8 cellular contexts compared by ENCODE assay signal in the genomic region with DNA sequence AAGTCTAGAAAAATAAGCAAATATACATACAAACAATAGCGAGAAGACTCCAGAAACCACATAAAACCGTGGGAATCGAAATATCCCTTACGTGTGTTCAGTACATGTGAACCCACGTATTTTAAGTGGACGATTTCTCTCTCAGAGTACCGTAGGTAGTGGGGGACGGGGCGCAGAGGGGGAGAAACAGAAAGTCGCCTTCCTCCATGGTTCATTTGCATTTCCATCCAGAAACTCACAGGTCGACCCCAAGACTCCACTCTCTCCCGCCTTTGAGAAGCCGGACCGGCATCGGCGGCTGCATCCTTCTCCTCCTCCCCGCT. TPM values are rescaled to one million over a fixed set of nuclear protein-coding genes. Genes with fewer than 3 reads are reported as not detected.
A peak's percentile ranks its signal among the peaks of the same experiment; 100 is the strongest.
DNase-seq lines count a peak whose midpoint lies in the region; ATAC-seq and TF ChIP-seq lines count a peak whose summit lies in the region.

No MANE protein-coding gene starts in this region.

- H3K36me3 ChIP-seq in breast epithelium (no peaks in the 10 kb centered on the region), mucosa of descending colon (ENCODE audit: low read depth) (no peaks in the 10 kb centered on the region)

- H3K4me1 Mint-ChIP-seq in stimulated activated naive CD8-positive, alpha-beta T cell treated with anti-CD3 and anti-CD28 coated beads, Interleukin-15, Interleukin-2, amounts not matched to agents 100 ng/mL and 50 ng/mL, for 24 hours (ENCODE audit: low read depth), result peaks cover 33% of the 10 kb centered on the region

- H3K36me3 Mint-ChIP-seq in stimulated activated naive CD8-positive, alpha-beta T cell treated with anti-CD3 and anti-CD28 coated beads, Interleukin-15, Interleukin-2, amounts not matched to agents 100 ng/mL and 50 ng/mL, for 24 hours (ENCODE audit: low read depth), result no peaks in the 10 kb centered on the region

- H3K27me3 ChIP-seq in breast epithelium, result no peaks in the 10 kb centered on the region

- no peaks in the 10 kb centered on the region for H3K9me3 ChIP-seq in breast epithelium
- H3K9me3 ChIP-seq in mucosa of descending colon, result no peaks in the 10 kb centered on the region

- H3K9me3 Mint-ChIP-seq in stimulated activated naive CD8-positive, alpha-beta T cell treated with anti-CD3 and anti-CD28 coated beads, Interleukin-15, Interleukin-2, amounts not matched to agents 100 ng/mL and 50 ng/mL, for 24 hours, result no peaks in the 10 kb centered on the region

- no peak for TF ChIP-seq POLR2A in breast epithelium (IDR thresholded peaks at IDR 0.05)

- peak overlapping the region; percentile 82 for H3K4me3 Mint-ChIP-seq in stimulated activated naive CD8-positive, alpha-beta T cell treated with anti-CD3 and anti-CD28 coated beads, Interleukin-15, Interleukin-2, amounts not matched to agents 100 ng/mL and 50 ng/mL, for 24 hours

- H3K4me3 ChIP-seq in breast epithelium (peak overlapping the region; percentile 63 to 93 (median 69)), mucosa of descending colon (peak overlapping the region; percentile 22)

- H3K27ac Mint-ChIP-seq in stimulated activated naive CD8-positive, alpha-beta T cell treated with anti-CD3 and anti-CD28 coated beads, Interleukin-15, Interleukin-2, amounts not matched to agents 100 ng/mL and 50 ng/mL, for 24 hours, result peak overlapping the region; percentile 22

- H3K4me1 ChIP-seq in breast epithelium (no peaks in the 10 kb centered on the region), mucosa of descending colon (ENCODE audit: low read depth) (no peaks in the 10 kb centered on the region)

- TF ChIP-seq CTCF in breast epithelium (IDR thresholded peaks at IDR 0.05), result no peak
- no peak for TF ChIP-seq CTCF in mucosa of descending colon (IDR thresholded peaks at IDR 0.05)

- no peak for DNase-seq in stimulated activated naive CD8-positive, alpha-beta T cell treated with anti-CD3 and anti-CD28 coated beads, Interleukin-15, Interleukin-2, amounts not matched to agents 100 U/mL and 50 U/mL, for 24 hours
- DNase-seq in breast epithelium (ENCODE audit: low spot score in 2 of 2), result no peak
- no peak for DNase-seq in mucosa of descending colon
- DNase-seq in GOT3 (lab: John Stamatoyannopoulos, UW), result no peak
- DNase-seq in NCI-H1092 treated with DMSO at 0.1 percent for 48 hours (lab: John Stamatoyannopoulos, UW), result no peak
- no peak for DNase-seq in DMS 273 treated with DMSO at 0.1 percent for 48 hours (lab: John Stamatoyannopoulos, UW)
- DNase-seq in GM03348 (ENCODE audit: low spot score), result no peak

- H3K27ac ChIP-seq in breast epithelium, result peak overlapping the region; percentile 40 to 93

- ATAC-seq in stimulated activated naive CD8-positive, alpha-beta T cell treated with anti-CD3 and anti-CD28 coated beads, Interleukin-15, Interleukin-2, amounts not matched to agents 100 U/mL and 50 U/mL, for 24 hours, result no peak
- no peak for ATAC-seq in mucosa of descending colon

- H3K27me3 Mint-ChIP-seq in stimulated activated naive CD8-positive, alpha-beta T cell treated with anti-CD3 and anti-CD28 coated beads, Interleukin-15, Interleukin-2, amounts not matched to agents 100 ng/mL and 50 ng/mL, for 24 hours, result peaks cover 61% of the 10 kb centered on the region

- intact Hi-C loops in breast epithelium (cut with DNase I; ENCODE audit: low total_unique reads) (no loop called here), mucosa of descending colon (cut with DNase I, micrococcal nuclease) (no loop called here)

RNA-seq across cellular contexts. Expression of a gene that starts 0.5 kb away (rescaled TPM):
- total RNA-seq in breast epithelium, result 10 to 100 TPM; 51.2 to 53.8 (median 51.5) TPM
- 10 to 100 TPM; 12.7 to 23.4 (median 21.2) TPM for total RNA-seq in mucosa of descending colon
